Comparison of ENCODE assay signal across 1 cellular context in the genomic region with DNA sequence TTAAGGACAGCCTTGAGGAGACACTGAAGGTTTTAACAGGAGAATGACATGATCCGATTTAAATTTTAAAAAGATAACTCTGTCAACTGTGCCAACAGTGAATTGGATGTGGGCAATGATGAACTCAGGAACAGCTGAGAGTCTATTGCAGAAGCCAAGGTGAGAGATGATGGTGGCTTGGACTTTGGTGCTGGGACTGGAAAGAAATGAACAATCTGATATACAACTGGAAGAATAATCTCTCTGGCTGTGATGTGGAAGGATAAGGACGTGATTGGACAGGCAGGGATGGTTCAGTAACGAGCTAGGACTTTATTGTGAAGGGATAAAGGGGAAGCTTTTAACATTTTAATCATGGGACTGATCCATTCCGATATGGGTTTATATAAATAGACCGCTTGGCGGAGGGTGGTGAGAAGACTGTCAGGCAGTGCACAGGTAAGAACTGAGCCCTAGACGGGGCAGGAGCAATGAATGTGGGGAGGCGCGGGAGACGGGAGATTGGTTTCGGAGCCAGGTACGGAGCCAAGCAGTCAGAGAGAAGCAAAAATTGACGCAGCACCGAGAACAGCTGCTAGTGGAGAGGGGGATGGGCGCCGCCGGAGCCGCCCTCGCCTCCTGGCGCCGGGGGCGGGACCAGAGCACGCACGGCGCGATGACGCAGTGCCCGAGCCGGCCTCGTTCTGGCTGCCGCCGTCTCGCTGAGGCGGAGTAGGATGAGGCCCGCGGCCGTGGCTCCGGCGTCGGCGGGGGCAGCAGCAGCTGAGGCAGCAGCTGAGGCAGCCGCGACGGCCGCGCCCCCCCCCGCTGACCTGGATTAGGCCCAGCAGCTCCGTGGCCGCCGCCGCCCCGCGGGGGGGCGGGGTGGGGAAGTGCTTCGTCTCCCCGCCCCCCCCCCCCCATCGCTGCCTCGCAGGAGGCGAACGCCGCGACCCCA.
TF ChIP-seq lines count a peak whose summit lies in the region.

A gene with protein sequence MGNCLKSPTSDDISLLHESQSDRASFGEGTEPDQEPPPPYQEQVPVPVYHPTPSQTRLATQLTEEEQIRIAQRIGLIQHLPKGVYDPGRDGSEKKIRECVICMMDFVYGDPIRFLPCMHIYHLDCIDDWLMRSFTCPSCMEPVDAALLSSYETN (plus strand): TSS at position 663 of the 937 bp plus-strand sequence. CDS start 484 bp downstream, outside the sequence.

TF ChIP-seq in IMR-90, 13 proteins besides CTCF, POLR2A, EP300 and RAD21 (continued from another document):
- TF ChIP-seq MAFK (IDR thresholded peaks at IDR 0.05; ENCODE audit: low read depth, low read length) (no peak), MXI1 (IDR thresholded peaks at IDR 0.05; ENCODE audit: borderline replicate concordance, low read depth, low read length) (0 out of 2 replicates have a peak, but pooled peaks have one; percentile 36)
- TF ChIP-seq, protein P1, sequence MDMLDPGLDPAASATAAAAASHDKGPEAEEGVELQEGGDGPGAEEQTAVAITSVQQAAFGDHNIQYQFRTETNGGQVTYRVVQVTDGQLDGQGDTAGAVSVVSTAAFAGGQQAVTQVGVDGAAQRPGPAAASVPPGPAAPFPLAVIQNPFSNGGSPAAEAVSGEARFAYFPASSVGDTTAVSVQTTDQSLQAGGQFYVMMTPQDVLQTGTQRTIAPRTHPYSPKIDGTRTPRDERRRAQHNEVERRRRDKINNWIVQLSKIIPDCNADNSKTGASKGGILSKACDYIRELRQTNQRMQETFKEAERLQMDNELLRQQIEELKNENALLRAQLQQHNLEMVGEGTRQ (IDR thresholded peaks at IDR 0.05; ENCODE audit: low read depth, low read length), result no peak
TF ChIP-seq in IMR-90: peak in this region for 3.
